25 cellular contexts compared by ENCODE assay signal in the genomic region with DNA sequence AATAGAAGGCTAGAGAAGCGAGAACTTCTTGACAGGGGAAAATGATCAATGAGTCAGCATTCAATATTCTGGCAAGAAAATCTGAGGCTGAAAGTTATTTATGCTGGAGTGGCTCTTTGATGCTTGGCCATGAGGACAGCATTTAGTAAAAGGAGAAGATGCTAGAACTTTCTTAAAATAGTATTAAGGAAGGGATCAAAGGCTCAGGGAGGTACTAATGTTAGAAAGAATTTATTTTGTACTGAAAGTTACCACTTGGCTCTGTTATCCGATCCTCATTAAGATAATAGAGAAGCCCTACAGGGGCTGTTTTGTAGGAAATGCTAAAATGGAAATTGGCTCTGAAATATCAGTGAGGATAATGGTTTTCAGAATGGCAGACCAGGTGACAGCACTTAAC.
DNase-seq lines count a peak whose midpoint lies in the region; ATAC-seq and TF ChIP-seq lines count a peak whose summit lies in the region.
"Had no signal": no experiment of that assay in that cellular context is flagged by ENCODE, and none has a peak within 500 bp of the region (broad histone marks: within the 10 kb centered on the region; RNA-seq: fewer than 3 reads in every experiment).

No MANE protein-coding gene starts in this region.

- H3K9me3 Mint-ChIP-seq in Caco-2 (ENCODE audit: unreplicated experiment), result no peaks in the 10 kb centered on the region
- H3K9me3 Mint-ChIP-seq: WTC11 had no signal

- no peaks in the 10 kb centered on the region for H3K36me3 Mint-ChIP-seq in Caco-2 (ENCODE audit: insufficient read depth, unreplicated experiment)
- H3K36me3 Mint-ChIP-seq: CD4-positive, alpha-beta memory T cell; WTC11 had no signal

- intact Hi-C loops in Caco-2 (cut with micrococcal nuclease; ENCODE audit: unreplicated experiment), result no loop called here

- no peaks in the 10 kb centered on the region for H3K9me3 ChIP-seq in mesodermal cell (ENCODE audit: control insufficient read depth, low read length)
- no peaks in the 10 kb centered on the region for H3K9me3 ChIP-seq in Caco-2
- H3K9me3 ChIP-seq: esophagus squamous epithelium, neutrophil, uterus had no signal

- POLR2A ChIA-PET in Caco-2 (lab: Charles Lee), result no interaction called here

- H3K4me3 ChIP-seq in mesodermal cell (ENCODE audit: extremely low read depth, insufficient read depth, low read length, poor library complexity, severe bottlenecking) (no peak overlapping the region), Caco-2 (ENCODE audit: low read depth, low read length) (no peak overlapping the region)
- H3K4me3 ChIP-seq: esophagus squamous epithelium, uterus had no signal

- ATAC-seq in stimulated activated naive CD8-positive, alpha-beta T cell treated with anti-CD3 and anti-CD28 coated beads, Interleukin-15, Interleukin-2, amounts not matched to agents 100 U/mL and 50 U/mL, for 24 hours, result no peak
- no peak for ATAC-seq in GM21528 (IDR thresholded peaks at IDR 0.05; ENCODE audit: low FRiP score, unreplicated experiment)
- ATAC-seq: WTC11 had no signal

- CTCF ChIA-PET in Caco-2 (lab: Charles Lee), result no interaction called here

- WGBS in mesodermal cell (ENCODE audit: insufficient coverage in 2 of 2), 2 experiments, result 100% methylated on average over 2 of the region's 2 CpGs

- no peak overlapping the region for H3K27ac Mint-ChIP-seq in Caco-2 (ENCODE audit: unreplicated experiment)
- H3K27ac Mint-ChIP-seq: activated CD4-positive, alpha-beta memory T cell treated with anti-CD3 and anti-CD28 coated beads, Interleukin-2, amount 10 ng/mL, durations not matched to agents 7 days and 5 days; activated naive CD4-positive, alpha-beta T cell treated with anti-CD3 and anti-CD28 coated beads for 36 hours; CD4-positive, alpha-beta memory T cell; WTC11 had no signal

- H3K27ac ChIP-seq in mesodermal cell (ENCODE audit: low read depth, low read length, severe bottlenecking), result peak overlapping the region; percentile 44
- H3K27ac ChIP-seq: esophagus squamous epithelium, KMS-11, neutrophil, uterus had no signal

- no peaks in the 10 kb centered on the region for H3K36me3 ChIP-seq in mesodermal cell (ENCODE audit: control insufficient read depth, insufficient read depth, low read length)
- no peaks in the 10 kb centered on the region for H3K36me3 ChIP-seq in Caco-2 (ENCODE audit: control insufficient read depth, insufficient read depth, low read length)
- H3K36me3 ChIP-seq: esophagus squamous epithelium, neutrophil, uterus had no signal

- peak; percentile 5 for DNase-seq in EL
- peak; percentile 7 for DNase-seq in NCI-H128 (lab: John Stamatoyannopoulos, UW; ENCODE audit: unreplicated experiment)
- DNase-seq in SK-N-DZ (ENCODE audit: low spot score), result peak; percentile 23
- no peak for DNase-seq in stimulated activated naive CD8-positive, alpha-beta T cell treated with anti-CD3 and anti-CD28 coated beads, Interleukin-15, Interleukin-2, amounts not matched to agents 100 U/mL and 50 U/mL, for 24 hours
- no peak for DNase-seq in NCI-H2107 treated with DMSO at 0.1 percent for 48 hours (lab: John Stamatoyannopoulos, UW; ENCODE audit: unreplicated experiment)
- no peak for DNase-seq in Caco-2
- DNase-seq: activated CD4-positive, alpha-beta memory T cell treated with anti-CD3 and anti-CD28 coated beads, Interleukin-2, amount 10 ng/mL, durations not matched to agents 7 days and 5 days; activated naive CD4-positive, alpha-beta T cell treated with anti-CD3 and anti-CD28 coated beads for 36 hours; anterior cingulate cortex; CD4-positive, alpha-beta memory T cell; cerebellar nuclear complex; DMS79 treated with DMSO at 0.1 percent for 48 hours; effector CD8-positive, alpha-beta T cell; esophagus squamous epithelium; NCI-H1048; retina; SHP77; substantia nigra; T-helper 2 cell; uterus had no signal

- H3K27me3 ChIP-seq in Caco-2 (replicated peaks; ENCODE audit: control insufficient read depth, insufficient read depth, low read length), result no peaks in the 10 kb centered on the region
- H3K27me3 ChIP-seq: esophagus squamous epithelium, neutrophil, uterus had no signal

- no peaks in the 10 kb centered on the region for H3K4me1 Mint-ChIP-seq in Caco-2 (ENCODE audit: low read depth, unreplicated experiment)
- H3K4me1 Mint-ChIP-seq: activated CD4-positive, alpha-beta memory T cell treated with anti-CD3 and anti-CD28 coated beads, Interleukin-2, amount 10 ng/mL, durations not matched to agents 7 days and 5 days; CD4-positive, alpha-beta memory T cell had no signal

- no peak overlapping the region for H3K4me3 Mint-ChIP-seq in Caco-2 (ENCODE audit: unreplicated experiment)
- H3K4me3 Mint-ChIP-seq: activated CD4-positive, alpha-beta memory T cell treated with anti-CD3 and anti-CD28 coated beads, Interleukin-2, amount 10 ng/mL, durations not matched to agents 7 days and 5 days; activated naive CD4-positive, alpha-beta T cell treated with anti-CD3 and anti-CD28 coated beads for 36 hours; CD4-positive, alpha-beta memory T cell; WTC11 had no signal

- no peak for TF ChIP-seq CTCF in Caco-2 (IDR thresholded peaks at IDR 0.05; ENCODE audit: insufficient read depth in 1 of 2, low read depth in 1 of 2, low read length in 1 of 2, severe bottlenecking in 1 of 2, unreplicated experiment in 1 of 2)

- H3K4me1 ChIP-seq in mesodermal cell (ENCODE audit: control insufficient read depth, insufficient read depth, low read length, poor library complexity, severe bottlenecking), result peaks cover 12% of the 10 kb centered on the region
- H3K4me1 ChIP-seq in Caco-2, result peaks cover 9% of the 10 kb centered on the region; the same call in 1 of the 2 replicates
- H3K4me1 ChIP-seq: esophagus squamous epithelium, uterus had no signal

- no peaks in the 10 kb centered on the region for H3K27me3 Mint-ChIP-seq in Caco-2 (ENCODE audit: insufficient read depth, unreplicated experiment)
- H3K27me3 Mint-ChIP-seq: activated CD4-positive, alpha-beta memory T cell treated with anti-CD3 and anti-CD28 coated beads, Interleukin-2, amount 10 ng/mL, durations not matched to agents 7 days and 5 days; CD4-positive, alpha-beta memory T cell had no signal

- no TSS peak for BruUV-seq in Caco-2 (replicated peaks; lab: Mats Ljungman, UMichigan)

Comparison
In these comparisons a context has a peak if more than half of its experiments do, and no peak if none do; other contexts are left out.
1. DNase-seq: peak in EL (single experiment), NCI-H128 (single experiment) and SK-N-DZ (single experiment); none in stimulated activated naive CD8-positive, alpha-beta T cell treated with anti-CD3 and anti-CD28 coated beads, Interleukin-15, Interleukin-2, amounts not matched to agents 100 U/mL and 50 U/mL, for 24 hours (single experiment), NCI-H2107 treated with DMSO at 0.1 percent for 48 hours (single experiment) and Caco-2 (0 of 2).